In genomic region chr17:48603959-48604769, GRCh38 we compare ENCODE assay signal across 1 cellular context.
TF ChIP-seq lines count a peak whose summit lies in the region.

No MANE protein-coding gene starts in this region.

TF ChIP-seq in K562, 482 proteins besides CTCF, POLR2A, EP300 and RAD21 (continues in another document):
- 0 out of 2 replicates have a peak, but pooled peaks have one; percentile 31 for TF ChIP-seq ZBTB7A (IDR thresholded peaks at IDR 0.05; ENCODE audit: borderline replicate concordance, control insufficient read depth, low read depth, low read length)
- TF ChIP-seq NFRKB (IDR thresholded peaks at IDR 0.05; ENCODE audit: low read depth) = peak; percentile 28; the same call in 1 of the 2 replicates
- peak; percentile 41 for TF ChIP-seq ZNF740 (CRISPR knock-in tag; IDR thresholded peaks at IDR 0.05)
- peak in 1 of 2 experiments; percentile 59; a peak in 2 of 4 replicates for TF ChIP-seq ZNF740 (tag; IDR thresholded peaks at IDR 0.05)
- TF ChIP-seq MYC (IDR thresholded peaks at IDR 0.05; ENCODE audit: low read depth, low read length) = no peak
- no peak for TF ChIP-seq MYC (CRISPR knock-in tag; IDR thresholded peaks at IDR 0.05; ENCODE audit: borderline replicate concordance, low read depth)
- peak; percentile 66 for TF ChIP-seq RBFOX2 (IDR thresholded peaks at IDR 0.05; ENCODE audit: low read depth, low read length)
- TF ChIP-seq PRDM10 (IDR thresholded peaks at IDR 0.05; ENCODE audit: partially characterized antibody) = peak; percentile 90
- no peak for TF ChIP-seq ZBTB40 (IDR thresholded peaks at IDR 0.05)
- TF ChIP-seq ZBTB40 (CRISPR knock-in tag; IDR thresholded peaks at IDR 0.05) = 0 out of 2 replicates have a peak, but pooled peaks have one; percentile 15
- no peak for TF ChIP-seq NCOA6 (IDR thresholded peaks at IDR 0.05)
- TF ChIP-seq SMARCE1 (IDR thresholded peaks at IDR 0.05) = 0 out of 2 replicates have a peak, but pooled peaks have one; percentile 7
- TF ChIP-seq TBP (optimal IDR thresholded peaks at IDR 0.05; ENCODE audit: low read depth, low read length) = peak; percentile 29
- peak; percentile 21 to 39; a peak in 2 of 4 replicates for TF ChIP-seq NRF1 (conservative IDR thresholded peaks at IDR 0.05 in 1 of 2, IDR thresholded peaks at IDR 0.05 in 1 of 2)
- TF ChIP-seq POLR2G (IDR thresholded peaks at IDR 0.05; ENCODE audit: low read depth, low read length) = peak; percentile 63
- TF ChIP-seq ZEB2 (IDR thresholded peaks at IDR 0.05) = no peak
- 0 out of 4 replicates have a peak, but pooled peaks of 1 of the 2 experiments have one; percentile 16 for TF ChIP-seq HDAC1 (IDR thresholded peaks at IDR 0.05)
- TF ChIP-seq TSC22D4 (tag; IDR thresholded peaks at IDR 0.05) = no peak
- TF ChIP-seq CTBP1 (IDR thresholded peaks at IDR 0.05; ENCODE audit: borderline replicate concordance) = peak; percentile 33; the same call in 1 of the 2 replicates
- no peak for TF ChIP-seq ZNF282 (CRISPR knock-in tag; IDR thresholded peaks at IDR 0.05)
- TF ChIP-seq SAP30 (IDR thresholded peaks at IDR 0.05; ENCODE audit: borderline replicate concordance, insufficient read depth, low read depth, low read length, poor library complexity, severe bottlenecking) = peak; percentile 10
- TF ChIP-seq PHF8 (IDR thresholded peaks at IDR 0.05; ENCODE audit: borderline replicate concordance, low read length) = peak; percentile 17; the same call in 1 of the 2 replicates
- TF ChIP-seq ZNF263 (CRISPR knock-in tag; IDR thresholded peaks at IDR 0.05; ENCODE audit: borderline replicate concordance) = peak; percentile 41; the same call in 1 of the 2 replicates
- TF ChIP-seq MAZ (CRISPR knock-in tag; conservative IDR thresholded peaks at IDR 0.05 in 1 of 2, IDR thresholded peaks at IDR 0.05 in 1 of 2) = peak; percentile 43 to 46; a peak in 2 of 4 replicates
- TF ChIP-seq SMARCB1 (IDR thresholded peaks at IDR 0.05; ENCODE audit: insufficient read length, low read depth) = peak; percentile 38
- peak; percentile 61; the same call in 1 of the 2 replicates for TF ChIP-seq VEZF1 (CRISPR knock-in tag; IDR thresholded peaks at IDR 0.05)
- 0 out of 2 replicates have a peak, but pooled peaks have one; percentile 3 for TF ChIP-seq POLR2AphosphoS5 (IDR thresholded peaks at IDR 0.05; ENCODE audit: control insufficient read depth, insufficient read depth, low read depth, low read length)
- TF ChIP-seq FOXJ3 (CRISPR knock-in tag; IDR thresholded peaks at IDR 0.05) = no peak
- TF ChIP-seq ZNF592 (IDR thresholded peaks at IDR 0.05) = 0 out of 2 replicates have a peak, but pooled peaks have one; percentile 12
